Comparison of ENCODE assay signal across 23 cellular contexts in genomic region chr11:32366671-32367070, GRCh38.
DNase-seq lines count a peak whose midpoint lies in the region; ATAC-seq and TF ChIP-seq lines count a peak whose summit lies in the region.
"Had no signal": no experiment of that assay in that cellular context is flagged by ENCODE, and none has a peak within 500 bp of the region (broad histone marks: within the 10 kb centered on the region; RNA-seq: fewer than 3 reads in every experiment).

No MANE protein-coding gene starts in this region.

- TF ChIP-seq CTCF in brain microvascular endothelial cell (IDR thresholded peaks at IDR 0.05; ENCODE audit: low read depth, low read length, missing control alignments): no peak

- H3K4me3 ChIP-seq in brain microvascular endothelial cell (ENCODE audit: low read depth, low read length) (no peak overlapping the region), H7 (ENCODE audit: insufficient read depth, low read depth, low read length) (no peak overlapping the region)
- H3K4me3 ChIP-seq: dorsolateral prefrontal cortex, thyroid gland had no signal

- no peak for ATAC-seq in GM19328 (IDR thresholded peaks at IDR 0.05; ENCODE audit: unreplicated experiment)
- ATAC-seq: activated CD8-positive, alpha-beta T cell treated with anti-CD3 and anti-CD28 coated beads for 36 hours; activated naive CD4-positive, alpha-beta T cell treated with anti-CD3 and anti-CD28 coated beads, Interleukin-2, amount 50 U/mL, for 72 hours; HCT116; Right ventricle myocardium inferior; SK-N-SH treated with all-trans-retinoic acid at 6 μM for 48 hours; stimulated activated naive CD8-positive, alpha-beta T cell treated with anti-CD3 and anti-CD28 coated beads, Interleukin-15, amount 100 ng/mL, for 72 hours had no signal

- H3K27me3 ChIP-seq in brain microvascular endothelial cell (replicated peaks): no peaks in the 10 kb centered on the region
- no peaks in the 10 kb centered on the region for H3K27me3 ChIP-seq in H7 (ENCODE audit: control insufficient read depth, insufficient read depth, low read length)
- H3K27me3 ChIP-seq: thyroid gland had no signal

- in situ Hi-C loops in brain microvascular endothelial cell (cut with HindIII; ENCODE audit: low pct_ligation_motif_present, low sequenced_read_pairs): no loop called here

- no peak overlapping the region for H3K27ac ChIP-seq in brain microvascular endothelial cell
- H3K27ac ChIP-seq: dorsolateral prefrontal cortex, thyroid gland had no signal

- H3K36me3 ChIP-seq in brain microvascular endothelial cell (replicated peaks) (no peaks in the 10 kb centered on the region), H7 (replicated peaks; ENCODE audit: control insufficient read depth, insufficient read depth, low read length) (no peaks in the 10 kb centered on the region)
- H3K36me3 ChIP-seq: thyroid gland had no signal

- DNase-seq in AG08395 (ENCODE audit: low spot score) (peak; percentile 41), HT1080 (ENCODE audit: low read depth) (peak; percentile 9), brain microvascular endothelial cell (peak; percentile 5), kidney glomerular epithelial cell (lab: John Stamatoyannopoulos, UW) (peak; percentile 84), NCI-H2029 (lab: John Stamatoyannopoulos, UW) (no peak), H7 (no peak), islet precursor cell (no peak)
- DNase-seq: activated CD4-positive, alpha-beta T cell treated with anti-CD3 and anti-CD28 coated beads for 1 hour; activated CD8-positive, alpha-beta T cell treated with anti-CD3 and anti-CD28 coated beads for 36 hours; anterior cingulate cortex; DMS53; dorsolateral prefrontal cortex; glutamatergic neuron; NCI-H1436 treated with DMSO at 0.1 percent for 48 hours; NCI-H510A; stimulated activated naive CD8-positive, alpha-beta T cell treated with anti-CD3 and anti-CD28 coated beads, Interleukin-15, amount 100 ng/mL, for 72 hours; T-helper 2 cell; thyroid gland had no signal

Comparison
In these comparisons a context has a peak if more than half of its experiments do, and no peak if none do; other contexts are left out.
1. DNase-seq: peak in AG08395 (single experiment), HT1080 (single experiment), brain microvascular endothelial cell (single experiment) and kidney glomerular epithelial cell (single experiment); none in NCI-H2029 (single experiment), H7 (single experiment) and islet precursor cell (single experiment).